ENCODE assay signal across 8 cellular contexts in genomic region chr12:119036878-119037493, GRCh38. TPM values are rescaled to one million over a fixed set of nuclear protein-coding genes. Genes with fewer than 3 reads are reported as not detected.
A peak's percentile ranks its signal among the peaks of the same experiment; 100 is the strongest.
DNase-seq lines count a peak whose midpoint lies in the region; ATAC-seq and TF ChIP-seq lines count a peak whose summit lies in the region.

No MANE protein-coding gene starts in this region.

- H3K36me3 Mint-ChIP-seq in HFFc6 (ENCODE audit: low read depth) (no peaks in the 10 kb centered on the region), WTC11 (no peaks in the 10 kb centered on the region)

- CTCF ChIA-PET in WTC11 (lab: Charles Lee), result interaction anchor here (0.5 to 2.0 kb wide), 70 partner anchors 8 to 606 kb away, joined by 3 to 38 read pairs (median 4); partner anchors contain the start of genes HSPB8 and SRRM4

- no peaks in the 10 kb centered on the region for H3K9me3 ChIP-seq in left lung

- peaks cover 9% of the 10 kb centered on the region for H3K9me3 Mint-ChIP-seq in HFFc6
- H3K9me3 Mint-ChIP-seq in WTC11, result peaks cover 6% of the 10 kb centered on the region

- no peaks in the 10 kb centered on the region for H3K27me3 ChIP-seq in left lung

- TF ChIP-seq CTCF in HFFc6 (IDR thresholded peaks at IDR 0.05) (peak; percentile 80), WTC11 (IDR thresholded peaks at IDR 0.05) (peak; percentile 67), left lung (IDR thresholded peaks at IDR 0.05) (peak; percentile 34 to 38)

- H3K27ac ChIP-seq in left lung, result no peak overlapping the region

- peak; percentile 72 for ATAC-seq in WTC11
- ATAC-seq in left lung, result peak; percentile 24
- no peak for ATAC-seq in HG03095 (IDR thresholded peaks at IDR 0.05; ENCODE audit: unreplicated experiment)
- no peak for ATAC-seq in esophagus mucosa

- intact Hi-C loops in left lung (cut with DNase I), result no loop called here

- H3K27ac Mint-ChIP-seq in HFFc6, result no peak overlapping the region
- no peak overlapping the region for H3K27ac Mint-ChIP-seq in WTC11

- POLR2A ChIA-PET in WTC11 (lab: Charles Lee), result no interaction called here

- H3K4me1 ChIP-seq in left lung, result no peaks in the 10 kb centered on the region

- no peaks in the 10 kb centered on the region for H3K36me3 ChIP-seq in left lung

- DNase-seq in NCI-H2196 (lab: John Stamatoyannopoulos, UW; ENCODE audit: unreplicated experiment), result peak; percentile 14
- no peak for DNase-seq in NCI-H2196 treated with DMSO at 0.1 percent for 48 hours (lab: John Stamatoyannopoulos, UW; ENCODE audit: unreplicated experiment)
- DNase-seq in HFFc6, result no peak
- peak; percentile 57 for DNase-seq in WTC11 (ENCODE audit: low spot score)
- DNase-seq in left lung, result no peak
- no peak for DNase-seq in activated naive CD4-positive, alpha-beta T cell treated with anti-CD3 and anti-CD28 coated beads, Interleukin-2, amount 50 U/mL, for 16 hours

- H3K4me1 Mint-ChIP-seq in HFFc6 (ENCODE audit: low read depth), result no peaks in the 10 kb centered on the region; the same call in 1 of the 2 replicates
- H3K4me1 Mint-ChIP-seq in WTC11, result peaks cover 36% of the 10 kb centered on the region

- no peak overlapping the region for H3K4me3 ChIP-seq in left lung

- H3K27me3 Mint-ChIP-seq in HFFc6 (ENCODE audit: insufficient read depth) (peaks cover 1% of the 10 kb centered on the region; the same call in 1 of the 2 replicates), WTC11 (ENCODE audit: low read depth) (no peaks in the 10 kb centered on the region)

- H3K4me3 Mint-ChIP-seq in HFFc6 (no peak overlapping the region), WTC11 (no peak overlapping the region)

TF ChIP-seq in WTC11, 78 proteins besides CTCF, POLR2A, EP300 and RAD21:
- TF ChIP-seq ZNF532 (CRISPR knock-in tag; IDR thresholded peaks at IDR 0.05; ENCODE audit: borderline replicate concordance), result no peak
- TF ChIP-seq GRHL2 (CRISPR knock-in tag; IDR thresholded peaks at IDR 0.05; ENCODE audit: insufficient replicate concordance, severe bottlenecking), result no peak
- TF ChIP-seq MXD4 (CRISPR knock-in tag; IDR thresholded peaks at IDR 0.05; ENCODE audit: borderline replicate concordance), result no peak

RNA-seq across cellular contexts. Expression of gene SRRM4, which starts 55.6 kb away (rescaled TPM):
- not detected for total RNA-seq in HFFc6 (2021; fragmentation: NEBNext Ultra II Directional; extraction: Animal tissue kit (Norgen Biotek cat#: 25700))
- total RNA-seq in WTC11 (2021) (0.78 to 0.96 TPM (median 0.96 TPM) in 3 replicates), left lung (under 1 TPM in 1 of 2 donors, not detected in 1; 0.05 TPM), esophagus mucosa (not detected)

Comparison
In these comparisons a context has a peak if more than half of its experiments do, and no peak if none do; other contexts are left out.
1. DNase-seq: peak in NCI-H2196 (single experiment) and WTC11 (single experiment); none in NCI-H2196 treated with DMSO at 0.1 percent for 48 hours (single experiment), HFFc6 (single experiment), left lung (0 of 2) and activated naive CD4-positive, alpha-beta T cell treated with anti-CD3 and anti-CD28 coated beads, Interleukin-2, amount 50 U/mL, for 16 hours (single experiment).
2. ATAC-seq: peak in WTC11 (single experiment) and left lung (single experiment); none in HG03095 (single experiment) and esophagus mucosa (single experiment).
3. Peak in every context shown above with its lines, with median percentiles within 50 percentile points of each other: CTCF ChIP-seq.